Comparison of ENCODE assay signal across 27 cellular contexts in genomic region chr6:33797635-33798342, GRCh38. TPM values are rescaled to one million over a fixed set of nuclear protein-coding genes. Genes with fewer than 3 reads are reported as not detected.
"Had no signal": no experiment of that assay in that cellular context is flagged by ENCODE, and none has a peak within 500 bp of the region (broad histone marks: within the 10 kb centered on the region; RNA-seq: fewer than 3 reads in every experiment).

No MANE protein-coding gene starts in this region.

- H3K4me1 Mint-ChIP-seq: activated naive CD8-positive, alpha-beta T cell treated with anti-CD3 and anti-CD28 coated beads for 36 hours had no signal

- H3K27ac ChIP-seq: foreskin keratinocyte, lower lobe of right lung, prostate gland, right atrium auricular region, transverse colon, vagina, VCaP had no signal

- ATAC-seq: foreskin keratinocyte; lower lobe of right lung; natural killer cell treated with Interleukin-12 subunit alpha and Interleukin-12 subunit beta and Interleukin-15 and Interleukin-18, amount 100 ng/mL, for 72 hours had no signal

- H3K4me1 ChIP-seq: foreskin keratinocyte, lower lobe of right lung, right atrium auricular region, transverse colon, vagina had no signal

- H3K36me3 ChIP-seq: lower lobe of right lung, prostate gland, right atrium auricular region, transverse colon, vagina had no signal

- H3K4me3 ChIP-seq: lower lobe of right lung, prostate gland, right atrium auricular region, transverse colon, vagina had no signal

- DNase-seq: activated CD4-positive, alpha-beta T cell treated with anti-CD3 and anti-CD28 coated beads for 1 hour; activated CD4-positive, alpha-beta T cell treated with anti-CD3 and anti-CD28 coated beads, Interleukin-2, amount 50 U/mL, for 4 hours; activated gamma-delta T cell treated with Interleukin-2 at 50 U/mL for 16 hours; activated naive CD8-positive, alpha-beta T cell treated with anti-CD3 and anti-CD28 coated beads for 36 hours; amniotic stem cell; foreskin keratinocyte; hippocampal formation; islet precursor cell; lower lobe of right lung; stimulated activated CD4-positive, alpha-beta T cell treated with anti-CD3 and anti-CD28 coated beads, Interleukin-12 subunit alpha, Interleukin-12 subunit beta, amount 100 ng/mL, for 4 hours; stimulated activated CD4-positive, alpha-beta T cell treated with anti-CD3 and anti-CD28 coated beads, Interleukin-1b, Interleukin-23, amount 100 ng/mL, for 48 hours; stimulated activated CD8-positive, alpha-beta memory T cell treated with anti-CD3 and anti-CD28 coated beads, Interleukin-4, amount 100 ng/mL, for 48 hours; stimulated activated naive CD4-positive, alpha-beta T cell treated with Interleukin-2 at 50 U/mL for 16 hours; T-helper 2 cell; transverse colon had no signal

- H3K36me3 Mint-ChIP-seq: activated naive CD8-positive, alpha-beta T cell treated with anti-CD3 and anti-CD28 coated beads for 36 hours; natural killer cell treated with Interleukin-12 subunit alpha and Interleukin-12 subunit beta and Interleukin-15 and Interleukin-18, amount 100 ng/mL, for 72 hours had no signal

- H3K4me3 Mint-ChIP-seq: activated naive CD8-positive, alpha-beta T cell treated with anti-CD3 and anti-CD28 coated beads for 36 hours; activated T-helper 1 cell treated with anti-CD3 and anti-CD28 coated beads, Interleukin-12 subunit alpha, Interleukin-12 subunit beta, Interleukin-2, Interleukin-4 antibody, amounts not matched to agents 30 ng/mL and 10 ng/mL and 1 ng/mL, durations not matched to agents 14 hours and 24 hours and 36 hours; natural killer cell treated with Interleukin-12 subunit alpha and Interleukin-12 subunit beta and Interleukin-15 and Interleukin-18, amount 100 ng/mL, for 72 hours had no signal

- H3K27ac Mint-ChIP-seq: activated naive CD8-positive, alpha-beta T cell treated with anti-CD3 and anti-CD28 coated beads for 36 hours; activated T-helper 1 cell treated with anti-CD3 and anti-CD28 coated beads, Interleukin-12 subunit alpha, Interleukin-12 subunit beta, Interleukin-2, Interleukin-4 antibody, amounts not matched to agents 30 ng/mL and 10 ng/mL and 1 ng/mL, durations not matched to agents 14 hours and 24 hours and 36 hours; natural killer cell treated with Interleukin-12 subunit alpha and Interleukin-12 subunit beta and Interleukin-15 and Interleukin-18, amount 100 ng/mL, for 72 hours had no signal

- H3K27me3 ChIP-seq: right atrium auricular region, vagina had no signal

- H3K9me3 Mint-ChIP-seq: activated naive CD8-positive, alpha-beta T cell treated with anti-CD3 and anti-CD28 coated beads for 36 hours; activated T-helper 1 cell treated with anti-CD3 and anti-CD28 coated beads, Interleukin-12 subunit alpha, Interleukin-12 subunit beta, Interleukin-2, Interleukin-4 antibody, amounts not matched to agents 30 ng/mL and 10 ng/mL and 1 ng/mL, durations not matched to agents 14 hours and 24 hours and 36 hours; natural killer cell treated with Interleukin-12 subunit alpha and Interleukin-12 subunit beta and Interleukin-15 and Interleukin-18, amount 100 ng/mL, for 72 hours had no signal

- H3K9me3 ChIP-seq: lower lobe of right lung, prostate gland, right atrium auricular region, transverse colon, vagina had no signal

RNA-seq across cellular contexts. Expression of gene MLN, which starts 6.0 kb away (rescaled TPM):
- total RNA-seq: activated CD8-positive, alpha-beta memory T cell treated with anti-CD3 and anti-CD28 coated beads for 36 hours; activated naive CD8-positive, alpha-beta T cell treated with anti-CD3 and anti-CD28 coated beads for 36 hours; activated T-helper 1 cell treated with anti-CD3 and anti-CD28 coated beads, Interleukin-12 subunit alpha, Interleukin-12 subunit beta, Interleukin-2, Interleukin-4 antibody, amounts not matched to agents 30 ng/mL and 10 ng/mL and 1 ng/mL, durations not matched to agents 14 hours and 24 hours and 36 hours; cardiac septum; dermis microvascular lymphatic vessel endothelial cell; epithelial cell of proximal tubule; fibroblast of lung; foreskin keratinocyte; lower lobe of right lung; natural killer cell treated with Interleukin-12 subunit alpha and Interleukin-12 subunit beta and Interleukin-15 and Interleukin-18, amount 100 ng/mL, for 72 hours; omental fat pad; prostate gland; right atrium auricular region; transverse colon; vagina had no signal
- polyA plus RNA-seq: fibroblast of lung, foreskin keratinocyte had no signal

RNA-seq across cellular contexts. Expression of gene IP6K3, which starts 51.1 kb away (rescaled TPM):
- total RNA-seq: activated CD8-positive, alpha-beta memory T cell treated with anti-CD3 and anti-CD28 coated beads for 36 hours; activated naive CD8-positive, alpha-beta T cell treated with anti-CD3 and anti-CD28 coated beads for 36 hours; activated T-helper 1 cell treated with anti-CD3 and anti-CD28 coated beads, Interleukin-12 subunit alpha, Interleukin-12 subunit beta, Interleukin-2, Interleukin-4 antibody, amounts not matched to agents 30 ng/mL and 10 ng/mL and 1 ng/mL, durations not matched to agents 14 hours and 24 hours and 36 hours; dermis microvascular lymphatic vessel endothelial cell; foreskin keratinocyte; natural killer cell treated with Interleukin-12 subunit alpha and Interleukin-12 subunit beta and Interleukin-15 and Interleukin-18, amount 100 ng/mL, for 72 hours had no signal
- polyA plus RNA-seq: foreskin keratinocyte had no signal
